In the genomic region with DNA sequence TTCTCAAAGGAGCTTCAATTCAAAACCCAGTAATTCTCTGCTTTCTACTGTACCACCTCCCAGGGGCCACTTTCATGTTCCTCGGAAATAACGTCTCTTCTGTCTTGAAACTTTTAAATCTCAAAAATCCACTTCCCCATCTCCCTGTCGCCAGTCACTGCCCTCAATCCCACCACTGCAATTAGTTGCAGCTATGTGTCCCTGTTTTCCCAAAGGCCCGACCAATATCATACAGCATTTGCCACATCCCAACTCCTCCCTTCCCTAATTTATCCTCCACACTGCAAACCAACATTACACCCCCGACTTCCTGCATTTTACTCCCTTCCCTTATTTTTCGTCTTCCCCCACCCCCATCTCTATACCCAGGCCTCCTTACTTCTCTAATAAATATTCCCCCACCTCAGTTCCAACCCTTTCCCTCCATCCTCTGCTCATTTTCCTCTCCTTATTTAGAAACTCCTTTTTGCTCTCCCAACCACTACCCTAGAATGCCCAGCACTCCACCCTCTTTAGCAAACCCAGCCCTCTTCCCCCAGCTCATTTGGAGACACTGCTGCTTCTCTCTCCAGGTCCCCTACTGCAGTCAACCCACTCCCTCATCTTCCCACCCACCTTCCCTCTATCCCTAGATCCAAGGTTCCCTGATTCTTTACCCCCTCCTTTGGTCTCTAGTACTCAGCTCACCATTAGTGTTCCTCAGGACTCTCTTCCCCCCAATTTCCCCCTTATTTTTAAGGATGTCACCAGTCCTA, we compare ENCODE assay signal across 8 cellular contexts. TPM values are rescaled to one million over a fixed set of nuclear protein-coding genes. Genes with fewer than 3 reads are reported as not detected.
A peak's percentile ranks its signal among the peaks of the same experiment; 100 is the strongest.
DNase-seq lines count a peak whose midpoint lies in the region; TF ChIP-seq lines count a peak whose summit lies in the region.

No MANE protein-coding gene starts in this region.

- H3K27ac ChIP-seq in stomach = peak overlapping the region; percentile 80 to 100 (median 98)

- peak; percentile 63 for DNase-seq in activated effector memory CD4-positive, alpha-beta T cell treated with anti-CD3 and anti-CD28 coated beads, Interleukin-2, amount 50 U/mL, for 16 hours
- DNase-seq in activated effector memory CD4-positive, alpha-beta T cell treated with Interleukin-2 at 50 U/mL for 16 hours = no peak
- peak; percentile 51 for DNase-seq in OCI-M1 (lab: John Stamatoyannopoulos, UW)
- DNase-seq in cerebellum (ENCODE audit: low spot score) = peak; percentile 35
- DNase-seq in kidney tubule cell (ENCODE audit: low spot score) = peak; percentile 44
- no peak for DNase-seq in stomach
- DNase-seq in activated gamma-delta T cell treated with Interleukin-2 at 50 U/mL for 16 hours = no peak
- no peak for DNase-seq in NCI-H2196 treated with DMSO at 0.1 percent for 48 hours (lab: John Stamatoyannopoulos, UW; ENCODE audit: unreplicated experiment)

- TF ChIP-seq CTCF in stomach (IDR thresholded peaks at IDR 0.05) = no peak

- WGBS in stomach, 5 donors = 1 to 6% (median 3%) methylated on average over 6 of the region's 6 CpGs

- intact Hi-C loops in stomach (cut with DNase I; ENCODE audit: low total_unique reads) = loop anchor here (10.0 kb wide), 1 partner anchor 73 kb away; no protein-coding TSS in a partner anchor

- H3K36me3 ChIP-seq in stomach = no peaks in the 10 kb centered on the region

- no peaks in the 10 kb centered on the region for H3K27me3 ChIP-seq in stomach

- peaks cover 36 to 68% (median 57%) of the 10 kb centered on the region in 4 donors for H3K4me1 ChIP-seq in stomach

- no peak for TF ChIP-seq EP300 in stomach (IDR thresholded peaks at IDR 0.05)

- TF ChIP-seq POLR2A in stomach (IDR thresholded peaks at IDR 0.05) = no peak

- H3K4me3 ChIP-seq in stomach = peak overlapping the region; percentile 93 to 98 (median 94)

- no peaks in the 10 kb centered on the region for H3K9me3 ChIP-seq in stomach

RNA-seq across cellular contexts. Expression of a gene that starts 1.1 kb away (rescaled TPM):
- total RNA-seq in cerebellum (122 TPM), stomach (100 to 1,000 TPM in 4 of 5 donors, 10 to 100 TPM in 1; 58.8 to 228 (median 127) TPM)
- polyA plus RNA-seq in stomach = 10 to 100 TPM; 41.4 to 73.4 (median 45.5) TPM

RNA-seq across cellular contexts. Expression of a gene that starts 52.1 kb away (rescaled TPM):
- 39.6 TPM for total RNA-seq in cerebellum
- total RNA-seq in stomach = 100 to 1,000 TPM in 1 of 5 donors, 10 to 100 TPM in 4; 24.4 to 185 (median 34.4) TPM
- polyA plus RNA-seq in stomach = 10 to 100 TPM; 10.4 to 33.9 (median 19.3) TPM

Comparison
In these comparisons a context has a peak if more than half of its experiments do, and no peak if none do; other contexts are left out.
1. DNase-seq: peak in activated effector memory CD4-positive, alpha-beta T cell treated with anti-CD3 and anti-CD28 coated beads, Interleukin-2, amount 50 U/mL, for 16 hours (single experiment), OCI-M1 (single experiment), cerebellum (single experiment) and kidney tubule cell (single experiment); none in activated effector memory CD4-positive, alpha-beta T cell treated with Interleukin-2 at 50 U/mL for 16 hours (single experiment), stomach (single experiment), activated gamma-delta T cell treated with Interleukin-2 at 50 U/mL for 16 hours (single experiment) and NCI-H2196 treated with DMSO at 0.1 percent for 48 hours (single experiment).